8 cellular contexts compared by ENCODE assay signal in genomic region chr14:75126679-75127473, GRCh38. TPM values are rescaled to one million over a fixed set of nuclear protein-coding genes. Genes with fewer than 3 reads are reported as not detected.
A peak's percentile ranks its signal among the peaks of the same experiment; 100 is the strongest.
DNase-seq lines count a peak whose midpoint lies in the region; TF ChIP-seq lines count a peak whose summit lies in the region.

Gene NEK9, minus strand, starts transcription at chr14:75127048. Its CDS starts 127 bp downstream, at chr14:75126921.

- TF ChIP-seq POLR2A in NB4 (IDR thresholded peaks at IDR 0.05; ENCODE audit: extremely low read depth, insufficient read length) = peak; percentile 84
- TF ChIP-seq POLR2A in testis (IDR thresholded peaks at IDR 0.05) = peak; percentile 28

- H3K27ac ChIP-seq in SK-N-SH (ENCODE audit: low read depth in 2 of 2, low read length in 1 of 2) (peak within 1 kb of the TSS; percentile 77 to 92), osteoblast (ENCODE audit: low read depth, low read length) (peak within 1 kb of the TSS; percentile 93), testis (peak within 1 kb of the TSS; percentile 87 to 97)

- peaks cover 43% of the 10 kb centered on the region for H3F3A ChIP-seq in SK-N-SH (replicated peaks; ENCODE audit: insufficient read depth)

- no peaks in the 10 kb centered on the region for H3K27me3 ChIP-seq in SK-N-SH (ENCODE audit: insufficient read depth)
- H3K27me3 ChIP-seq in osteoblast (ENCODE audit: insufficient read depth, low read length) = no peaks in the 10 kb centered on the region
- no peaks in the 10 kb centered on the region for H3K27me3 ChIP-seq in testis

- H4K20me1 ChIP-seq in SK-N-SH (ENCODE audit: insufficient read depth) (no peaks in the 10 kb centered on the region), osteoblast (ENCODE audit: insufficient read depth, low read length) (no peaks in the 10 kb centered on the region)

- H3K36me3 ChIP-seq in SK-N-SH (replicated peaks in 1 of 2; ENCODE audit: control insufficient read depth in 1 of 2, insufficient read depth in 2 of 2, low read length in 1 of 2) = peaks cover 0 to 19% of the 10 kb centered on the region in 2 experiments
- peaks cover 2% of the 10 kb centered on the region for H3K36me3 ChIP-seq in osteoblast (ENCODE audit: insufficient read depth, low read length)
- no peaks in the 10 kb centered on the region for H3K36me3 ChIP-seq in testis (ENCODE audit: low read depth, missing control alignments)

- TF ChIP-seq RAD21 in SK-N-SH (IDR thresholded peaks at IDR 0.05; ENCODE audit: low read length) = no peak

- DNase-seq in GF-D8 (lab: John Stamatoyannopoulos, UW) = peak; percentile 50
- DNase-seq in HFF-Myc (ENCODE audit: extremely low read depth, low read depth) = peak; percentile 52
- DNase-seq in NB4 (ENCODE audit: low read depth) = peak; percentile 93
- DNase-seq in SK-N-SH = peak; percentile 94
- peak; percentile 91 for DNase-seq in activated naive CD4-positive, alpha-beta T cell treated with anti-CD3 and anti-CD28 coated beads, Interleukin-2, amount 50 U/mL, for 16 hours
- DNase-seq in globus pallidus (ENCODE audit: low spot score) = peak; percentile 89
- peak; percentile 96 for DNase-seq in osteoblast (ENCODE audit: insufficient read length, low spot score, missing footprints)
- DNase-seq in testis = peak; percentile 95

- TF ChIP-seq EP300 in SK-N-SH (IDR thresholded peaks at IDR 0.05; ENCODE audit: borderline replicate concordance in 1 of 2, low read depth in 1 of 2, low read length in 1 of 2) = 0 out of 4 replicates have a peak, but pooled peaks of 1 of the 2 experiments have one; percentile 15

- intact Hi-C loops in testis (cut with DNase I; ENCODE audit: low total_unique reads) = no loop called here

- H3K4me1 ChIP-seq in SK-N-SH (ENCODE audit: control insufficient read depth in 1 of 2, insufficient read depth in 2 of 2, low read depth in 1 of 2, low read length in 1 of 2) (peaks cover 3 to 17% of the 10 kb centered on the region in 2 experiments; a peak in 3 of 4 replicates), osteoblast (ENCODE audit: insufficient read depth, low read length) (peaks cover 30% of the 10 kb centered on the region), testis (peaks cover 22% of the 10 kb centered on the region)

- POLR2A ChIA-PET in SK-N-SH (lab: Yijun Ruan, JAX) = interaction anchor here (0.7 to 1.3 kb wide), 8 partner anchors 44 to 307 kb away, joined by 3 to 8 read pairs (median 3); no protein-coding TSS in a partner anchor

- TF ChIP-seq CTCF in HFF-Myc (IDR thresholded peaks at IDR 0.05; ENCODE audit: low read depth, low read length, missing control alignments) (no peak), NB4 (IDR thresholded peaks at IDR 0.05; ENCODE audit: low read depth, low read length) (no peak), SK-N-SH (IDR thresholded peaks at IDR 0.05) (no peak), osteoblast (IDR thresholded peaks at IDR 0.05; ENCODE audit: extremely low read depth, low read depth, low read length) (no peak), testis (IDR thresholded peaks at IDR 0.05) (no peak)

- WGBS in SK-N-SH (ENCODE audit: low lambda C conversion rate) = 0% methylated on average over 5 of the region's 76 CpGs
- WGBS in testis, 2 donors = 0% methylated on average over 3 to 66 of the region's 76 CpGs

- H3K9me2 ChIP-seq in SK-N-SH = no peaks in the 10 kb centered on the region

- H3K9me3 ChIP-seq in SK-N-SH (no peaks in the 10 kb centered on the region), osteoblast (ENCODE audit: low read depth, low read length) (no peaks in the 10 kb centered on the region), testis (no peaks in the 10 kb centered on the region)

- CTCF ChIA-PET in SK-N-SH (lab: Yijun Ruan, JAX) = interaction anchor here (0.5 to 11.6 kb wide), 10 partner anchors 11 to 1836 kb away, joined by 3 to 237 read pairs (median 4); partner anchors contain the start of gene ZC2HC1C

- H2AFZ ChIP-seq in SK-N-SH (ENCODE audit: low read depth) = peak within 1 kb of the TSS; percentile 88
- H2AFZ ChIP-seq in osteoblast (ENCODE audit: low read length) = peak within 1 kb of the TSS; percentile 93

- H3K9ac ChIP-seq in SK-N-SH = peak within 1 kb of the TSS; percentile 93

- H3K4me2 ChIP-seq in SK-N-SH (peak within 1 kb of the TSS; percentile 75), osteoblast (ENCODE audit: insufficient read depth, low read length) (peak within 1 kb of the TSS; percentile 87)

- peaks cover 50% of the 10 kb centered on the region for H3K79me2 ChIP-seq in SK-N-SH (ENCODE audit: insufficient read depth)
- peaks cover 33% of the 10 kb centered on the region for H3K79me2 ChIP-seq in osteoblast (ENCODE audit: insufficient read depth, low read length)

- peak within 1 kb of the TSS; percentile 76 for H3K4me3 ChIP-seq in HFF-Myc (replicated peaks; ENCODE audit: low read depth, low read length)
- peak within 1 kb of the TSS; percentile 96 for H3K4me3 ChIP-seq in NB4 (ENCODE audit: low read depth, low read length)
- H3K4me3 ChIP-seq in SK-N-SH (ENCODE audit: low read depth in 2 of 2, low read length in 1 of 2) = peak within 1 kb of the TSS; percentile 70 to 85
- H3K4me3 ChIP-seq in osteoblast (ENCODE audit: insufficient read depth, low read length) = peak within 1 kb of the TSS; percentile 90
- H3K4me3 ChIP-seq in testis = peak within 1 kb of the TSS; percentile 79 to 89

TF ChIP-seq in SK-N-SH, 30 proteins besides CTCF, POLR2A, EP300 and RAD21 (continues in another document):
- TF ChIP-seq RXRA (IDR thresholded peaks at IDR 0.05; ENCODE audit: borderline replicate concordance, low read depth) = no peak
- peak; percentile 74 for TF ChIP-seq MXI1 (IDR thresholded peaks at IDR 0.05; ENCODE audit: low read depth, low read length)
- 0 out of 2 replicates have a peak, but pooled peaks have one; percentile 46 for TF ChIP-seq ELF1 (IDR thresholded peaks at IDR 0.05)
- peak; percentile 56; the same call in 1 of the 2 replicates for TF ChIP-seq SIN3A (IDR thresholded peaks at IDR 0.05; ENCODE audit: borderline replicate concordance, low read depth, low read length)
- no peak for TF ChIP-seq TCF12 (IDR thresholded peaks at IDR 0.05)
- TF ChIP-seq EZH2phosphoT487 (IDR thresholded peaks at IDR 0.05; ENCODE audit: borderline replicate concordance, low read depth) = no peak
- TF ChIP-seq PBX3 (IDR thresholded peaks at IDR 0.05) = 0 out of 2 replicates have a peak, but pooled peaks have one; percentile 17
- TF ChIP-seq CHD2 (IDR thresholded peaks at IDR 0.05; ENCODE audit: low read length, partially characterized antibody) = peak; percentile 79
- no peak for TF ChIP-seq FOSL2 (IDR thresholded peaks at IDR 0.05; ENCODE audit: borderline replicate concordance, low read depth)
- peak; percentile 87 for TF ChIP-seq MAX (IDR thresholded peaks at IDR 0.05; ENCODE audit: low read depth)
- no peak for TF ChIP-seq SMC3 (IDR thresholded peaks at IDR 0.05; ENCODE audit: low read depth, low read length)
- no peak for TF ChIP-seq USF2 (IDR thresholded peaks at IDR 0.05; ENCODE audit: borderline replicate concordance, low read depth, low read length)
- TF ChIP-seq GABPA (IDR thresholded peaks at IDR 0.05; ENCODE audit: low read depth) = peak; percentile 97
- no peak for TF ChIP-seq FOXJ3 (CRISPR knock-in tag; IDR thresholded peaks at IDR 0.05)
- no peak for TF ChIP-seq NRF1 (IDR thresholded peaks at IDR 0.05; ENCODE audit: low read depth, low read length)
- no peak for TF ChIP-seq IRF3 (IDR thresholded peaks at IDR 0.05; ENCODE audit: low read depth, low read length)
- TF ChIP-seq POLR2AphosphoS5 (IDR thresholded peaks at IDR 0.05; ENCODE audit: low read depth, low read length) = peak; percentile 92
- TF ChIP-seq MEF2A (IDR thresholded peaks at IDR 0.05; ENCODE audit: borderline replicate concordance, low read depth) = no peak

RNA-seq across cellular contexts. Expression of gene NEK9, which starts in this region (rescaled TPM):
- polyA plus RNA-seq in SK-N-SH (2012; rRNA removed) (48.1 and 53.3 TPM in 2 replicates), testis (ENCODE audit: insufficient read depth, low read depth, low replicate concordance) (86.6 TPM)
- 50.2 and 51.3 TPM in 2 replicates for polyA plus RNA-seq in SK-N-SH (2012; cell fraction: cytosol; rRNA removed)
- polyA plus RNA-seq in SK-N-SH (2012; cell fraction: nucleus; rRNA removed) = 111 and 119 TPM in 2 replicates
- total RNA-seq in osteoblast (42.7 and 44.5 TPM in 2 replicates), testis (100 to 1,000 TPM; 120 to 125 TPM)

Comparison
In these comparisons a context has a peak if more than half of its experiments do, and no peak if none do; other contexts are left out.
1. Peak in every context shown above with its lines: DNase-seq, H3K4me3 ChIP-seq and H3K27ac ChIP-seq.